39 cellular contexts compared by ENCODE assay signal in the genomic region with DNA sequence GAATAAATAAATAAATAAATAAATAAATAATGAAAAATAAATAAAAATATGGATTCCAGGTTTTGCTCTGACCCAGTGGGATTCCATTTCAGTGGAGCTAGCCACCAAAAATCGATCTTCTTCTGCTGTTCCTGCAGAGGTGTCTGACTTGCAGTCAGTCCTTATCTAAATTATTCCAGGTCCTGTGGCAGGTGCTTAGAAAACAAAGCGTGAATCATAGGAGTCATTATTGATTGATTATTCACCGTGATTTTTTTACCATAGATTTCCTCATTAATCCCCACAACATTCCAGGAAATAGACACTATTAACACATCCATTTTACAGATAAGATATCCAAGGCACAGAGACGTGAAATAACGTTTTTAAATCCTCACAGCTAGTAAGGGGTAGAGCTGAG. TPM values are rescaled to one million over a fixed set of nuclear protein-coding genes. Genes with fewer than 3 reads are reported as not detected.
"Had no signal": no experiment of that assay in that cellular context is flagged by ENCODE, and none has a peak within 500 bp of the region (broad histone marks: within the 10 kb centered on the region; RNA-seq: fewer than 3 reads in every experiment).

No MANE protein-coding gene starts in this region.

- H3K36me3 ChIP-seq: ascending aorta, breast epithelium, Peyer's patch, WERI-Rb-1 had no signal

- H3K27ac ChIP-seq: ascending aorta, breast epithelium, RWPE1, WERI-Rb-1 had no signal

- H3K4me1 ChIP-seq: ascending aorta, breast epithelium had no signal

- H3K4me3 ChIP-seq: ascending aorta, breast epithelium, Peyer's patch had no signal

- H3K27me3 ChIP-seq: ascending aorta, breast epithelium, Peyer's patch had no signal

- DNase-seq: activated CD4-positive, alpha-beta T cell treated with anti-CD3 and anti-CD28 coated beads, Interleukin-2, amount 10 ng/mL, durations not matched to agents 24 days and 14 days; activated CD4-positive, alpha-beta T cell treated with anti-CD3 and anti-CD28 coated beads, Interleukin-2, amount 50 U/mL, for 4 hours; activated CD4-positive, CD25-positive, alpha-beta regulatory T cell; activated CD8-positive, alpha-beta T cell treated with anti-CD3 and anti-CD28 coated beads for 36 hours; activated effector memory CD4-positive, alpha-beta T cell treated with anti-CD3 and anti-CD28 coated beads, Interleukin-2, amount 50 U/mL, for 16 hours; activated naive CD4-positive, alpha-beta T cell; activated naive CD8-positive, alpha-beta T cell treated with anti-CD3 and anti-CD28 coated beads, Interleukin-2, amount 10 ng/mL, durations not matched to agents 7 days and 5 days; activated T-cell treated with anti-CD3 and anti-CD28 coated beads, Interleukin-2, amount 50 U/mL, for 1 hour; activated T-cell treated with anti-CD3 and anti-CD28 coated beads, Interleukin-2, amount 50 U/mL, for 72 hours; amygdala; cerebellar nuclear complex; KG1; NCI-H1092 treated with DMSO at 0.1 percent for 48 hours; NCI-H1694; NCI-H1930; NCI-H2081 treated with DMSO at 0.1 percent for 48 hours; NCI-H226; NCI-H446 treated with DMSO at 0.1 percent for 48 hours; NCI-H524; NCI-H69; NCI-H82; PC-3; Peyer's patch; SIG-M5; SW 1271; T-helper 1 cell; T-helper 2 cell; T-helper 9 cell; WERI-Rb-1 had no signal

- H3K9me3 ChIP-seq: ascending aorta, breast epithelium, Peyer's patch had no signal

RNA-seq across cellular contexts. Expression of a gene that starts 59.0 kb away (rescaled TPM):
- total RNA-seq: activated CD4-positive, alpha-beta T cell treated with anti-CD3 and anti-CD28 coated beads, Interleukin-2, amount 10 ng/mL, durations not matched to agents 24 days and 14 days; activated CD8-positive, alpha-beta memory T cell treated with anti-CD3 and anti-CD28 coated beads for 36 hours; activated CD8-positive, alpha-beta T cell treated with anti-CD3 and anti-CD28 coated beads for 36 hours; activated naive CD8-positive, alpha-beta T cell treated with anti-CD3 and anti-CD28 coated beads, Interleukin-2, amount 10 ng/mL, durations not matched to agents 7 days and 5 days; activated T-cell treated with anti-CD3 and anti-CD28 coated beads, Interleukin-2, amount 50 U/mL, for 72 hours; activated T-helper 17 cell treated with anti-CD3 and anti-CD28 coated beads, Interleukin-2, amount 50 U/mL, for 72 hours; ascending aorta; breast epithelium; cardiac septum; LHCN-M2; PC-3; Peyer's patch; Right ventricle myocardium inferior; SK-MEL-5 had no signal
- polyA plus RNA-seq: adipose tissue had no signal
